Comparison of ENCODE assay signal across 33 cellular contexts in the genomic region with DNA sequence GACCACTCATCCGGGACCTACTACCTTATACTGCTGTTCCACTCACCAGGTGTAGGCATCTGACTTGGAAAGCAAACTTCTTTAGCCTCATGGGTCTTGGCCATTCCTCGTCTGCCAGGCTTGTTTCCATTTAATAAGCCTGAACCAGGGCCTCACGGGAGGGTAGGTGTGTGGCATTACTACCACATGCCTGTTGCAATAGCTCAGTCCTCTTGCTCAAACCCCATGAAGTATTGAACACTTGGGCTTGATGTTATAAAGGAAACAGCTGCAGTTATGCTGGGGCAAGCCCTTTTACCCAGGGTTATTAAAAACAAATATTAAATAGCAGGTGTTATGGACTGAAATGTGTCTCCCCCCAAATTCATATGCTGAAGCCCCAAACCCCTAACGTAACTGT.
"Had no signal": no experiment of that assay in that cellular context is flagged by ENCODE, and none has a peak within 500 bp of the region (broad histone marks: within the 10 kb centered on the region; RNA-seq: fewer than 3 reads in every experiment).

No MANE protein-coding gene starts in this region.

- H3K4me3 ChIP-seq: adrenal gland, body of pancreas, esophagus squamous epithelium, gastroesophageal sphincter, heart right ventricle had no signal

- DNase-seq: activated CD4-positive, alpha-beta memory T cell treated with anti-CD3 and anti-CD28 coated beads, Interleukin-2, amount 10 ng/mL, durations not matched to agents 7 days and 5 days; activated CD4-positive, alpha-beta T cell treated with anti-CD3 and anti-CD28 coated beads for 1 hour; activated CD4-positive, alpha-beta T cell treated with anti-CD3 and anti-CD28 coated beads for 4 hours; activated CD4-positive, alpha-beta T cell treated with anti-CD3 and anti-CD28 coated beads, Interleukin-2, amount 10 ng/mL, durations not matched to agents 7 days and 5 days; activated CD4-positive, alpha-beta T cell treated with anti-CD3 and anti-CD28 coated beads, Interleukin-2, amount 50 U/mL, for 4 hours; activated CD8-positive, alpha-beta memory T cell treated with anti-CD3 and anti-CD28 coated beads, Interleukin-2, amount 50 U/mL, for 48 hours; activated gamma-delta T cell; activated naive CD4-positive, alpha-beta T cell treated with anti-CD3 and anti-CD28 coated beads, Interleukin-2, amount 50 U/mL, for 16 hours; activated naive CD4-positive, alpha-beta T cell treated with Interleukin-2 at 50 U/mL for 16 hours; activated T-cell treated with anti-CD3 and anti-CD28 coated beads for 4 hours; activated T-cell treated with anti-CD3 and anti-CD28 coated beads, Interleukin-2, amount 50 U/mL, for 24 hours; activated T-cell treated with anti-CD3 and anti-CD28 coated beads, Interleukin-2, amount 50 U/mL, for 72 hours; adrenal gland; amygdala; aorta; body of pancreas; caudate nucleus; cortex of kidney; dermis blood vessel endothelial cell; effector CD4-positive, alpha-beta T cell; esophagus squamous epithelium; foreskin melanocyte; heart right ventricle; T-helper 2 cell had no signal

- H3K4me3 Mint-ChIP-seq: activated CD4-positive, alpha-beta memory T cell treated with anti-CD3 and anti-CD28 coated beads, Interleukin-2, amount 10 ng/mL, durations not matched to agents 7 days and 5 days; activated CD4-positive, alpha-beta T cell treated with anti-CD3 and anti-CD28 coated beads, Interleukin-2, amount 10 ng/mL, durations not matched to agents 7 days and 5 days; activated naive CD8-positive, alpha-beta T cell; activated T-cell treated with anti-CD3 and anti-CD28 coated beads, Interleukin-2, amount 50 U/mL, for 24 hours; activated T-cell treated with anti-CD3 and anti-CD28 coated beads, Interleukin-2, amount 50 U/mL, for 72 hours; WTC11 had no signal

- ATAC-seq: activated T-cell treated with anti-CD3 and anti-CD28 coated beads, Interleukin-2, amount 50 U/mL, for 72 hours; body of pancreas; gastroesophageal sphincter; heart right ventricle; WTC11 had no signal

- H3K4me1 Mint-ChIP-seq: WTC11 had no signal

- H3K27ac Mint-ChIP-seq: activated CD4-positive, alpha-beta memory T cell treated with anti-CD3 and anti-CD28 coated beads, Interleukin-2, amount 10 ng/mL, durations not matched to agents 7 days and 5 days; activated CD4-positive, alpha-beta T cell treated with anti-CD3 and anti-CD28 coated beads, Interleukin-2, amount 10 ng/mL, durations not matched to agents 7 days and 5 days; activated naive CD8-positive, alpha-beta T cell; activated T-cell treated with anti-CD3 and anti-CD28 coated beads, Interleukin-2, amount 50 U/mL, for 24 hours; activated T-cell treated with anti-CD3 and anti-CD28 coated beads, Interleukin-2, amount 50 U/mL, for 72 hours; WTC11 had no signal

- H3K9me3 ChIP-seq: adrenal gland, body of pancreas, esophagus squamous epithelium, gastroesophageal sphincter, heart right ventricle had no signal

- H3K36me3 ChIP-seq: adrenal gland had no signal

- H3K27ac ChIP-seq: adrenal gland, body of pancreas, epithelial cell of prostate, esophagus squamous epithelium, gastroesophageal sphincter, heart right ventricle, VCaP had no signal

- FAIRE-seq: colon, endometrium, endothelial cell of umbilical vein, TTC549 had no signal

- H3K27me3 ChIP-seq: adrenal gland, body of pancreas, esophagus squamous epithelium, gastroesophageal sphincter, heart right ventricle had no signal

- H3K4me1 ChIP-seq: adrenal gland, body of pancreas, gastroesophageal sphincter, heart right ventricle had no signal

- H3K9me3 Mint-ChIP-seq: activated CD4-positive, alpha-beta memory T cell treated with anti-CD3 and anti-CD28 coated beads, Interleukin-2, amount 10 ng/mL, durations not matched to agents 7 days and 5 days; activated CD4-positive, alpha-beta T cell treated with anti-CD3 and anti-CD28 coated beads, Interleukin-2, amount 10 ng/mL, durations not matched to agents 7 days and 5 days; activated T-cell treated with anti-CD3 and anti-CD28 coated beads, Interleukin-2, amount 50 U/mL, for 24 hours; activated T-cell treated with anti-CD3 and anti-CD28 coated beads, Interleukin-2, amount 50 U/mL, for 72 hours; WTC11 had no signal

- H3K27me3 Mint-ChIP-seq: activated CD4-positive, alpha-beta memory T cell treated with anti-CD3 and anti-CD28 coated beads, Interleukin-2, amount 10 ng/mL, durations not matched to agents 7 days and 5 days; activated CD4-positive, alpha-beta T cell treated with anti-CD3 and anti-CD28 coated beads, Interleukin-2, amount 10 ng/mL, durations not matched to agents 7 days and 5 days; activated naive CD8-positive, alpha-beta T cell; activated T-cell treated with anti-CD3 and anti-CD28 coated beads, Interleukin-2, amount 50 U/mL, for 24 hours had no signal
